ENCODE assay signal across 15 cellular contexts in genomic region chr11:127461575-127462344, GRCh38.
"Had no signal": no experiment of that assay in that cellular context is flagged by ENCODE, and none has a peak within 500 bp of the region (broad histone marks: within the 10 kb centered on the region; RNA-seq: fewer than 3 reads in every experiment).

No MANE protein-coding gene starts in this region.

- H3K4me3 ChIP-seq: K562, SJSA1 had no signal

- ATAC-seq: K562 had no signal

- H3K36me3 Mint-ChIP-seq: IgD-negative memory B cell had no signal

- H3K27me3 ChIP-seq: SJSA1 had no signal

- H3K4me3 Mint-ChIP-seq: IgD-negative memory B cell had no signal

- H3K36me3 ChIP-seq: SJSA1 had no signal

- H3K27ac Mint-ChIP-seq: IgD-negative memory B cell had no signal

- H3K4me1 Mint-ChIP-seq: IgD-negative memory B cell had no signal

- DNase-seq: Kasumi-1, MM.1S, NCI-H1930, NCI-H2107, NCI-H2227 treated with DMSO at 0.1 percent for 48 hours, NCI-H526 treated with DMSO at 0.1 percent for 48 hours, NCI-H774, Right ventricle myocardium superior, RPMI8226, SIG-M5 had no signal

- H3K4me2 ChIP-seq: KMS-11 had no signal

- H3K9me3 ChIP-seq: SJSA1 had no signal

- H3K9ac ChIP-seq: KMS-11 had no signal

- H3K4me1 ChIP-seq: SJSA1 had no signal

- H3K27ac ChIP-seq: HL-60, KMS-11, SJSA1 had no signal
